ENCODE assay signal across 8 cellular contexts in the genomic region with DNA sequence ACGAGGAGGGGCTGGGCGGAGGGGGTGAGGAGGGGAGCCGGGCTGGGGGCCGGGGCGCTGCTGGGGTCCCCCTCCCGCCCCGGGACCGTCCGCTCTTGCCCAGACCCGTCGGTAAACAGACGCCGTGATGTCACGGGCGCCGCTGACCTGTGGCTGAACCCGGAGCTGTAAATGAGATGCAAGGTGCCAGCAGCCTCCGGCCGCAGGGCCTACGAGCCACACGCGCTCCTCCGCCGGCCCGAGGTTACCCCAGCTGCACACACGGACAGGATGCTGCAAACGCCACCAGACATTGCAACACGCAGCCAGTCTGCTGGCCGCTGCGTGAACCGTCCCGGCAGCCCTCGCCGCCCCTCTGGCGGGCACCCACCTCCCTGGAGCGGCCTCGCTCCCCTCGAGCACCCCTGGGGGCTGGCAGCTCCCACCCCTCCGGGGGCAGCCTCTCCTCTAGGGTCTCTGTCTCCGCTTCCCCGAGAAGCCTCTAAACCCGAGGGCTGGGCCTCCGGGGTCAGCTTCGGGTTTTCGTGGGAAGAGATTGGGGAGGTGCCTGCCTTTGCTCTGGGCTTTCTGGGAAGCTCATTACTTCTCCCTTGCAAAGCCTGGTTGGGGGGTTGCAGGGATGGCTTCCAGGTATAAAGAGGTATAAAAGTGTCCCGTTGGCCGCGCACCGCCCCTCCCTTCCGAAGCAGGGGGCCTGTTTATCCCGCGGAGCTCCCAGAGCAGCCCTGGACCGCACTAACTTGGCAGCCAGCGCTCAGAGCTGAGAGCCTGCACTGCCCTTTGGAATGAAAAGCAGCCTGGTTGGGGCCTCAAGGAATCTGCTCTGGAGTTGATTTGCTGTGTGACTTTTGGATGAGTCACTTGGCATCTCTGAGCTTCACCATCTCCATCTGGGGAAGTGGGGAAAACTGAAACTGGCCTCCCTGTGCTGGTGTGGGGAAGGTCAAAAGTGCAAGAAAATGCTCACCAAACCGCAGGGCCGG. TPM values are rescaled to one million over a fixed set of nuclear protein-coding genes. Genes with fewer than 3 reads are reported as not detected.
A peak's percentile ranks its signal among the peaks of the same experiment; 100 is the strongest.
DNase-seq lines count a peak whose midpoint lies in the region; ATAC-seq, FAIRE-seq and TF ChIP-seq lines count a peak whose summit lies in the region.

No MANE protein-coding gene starts in this region.

- peak overlapping the region; percentile 55 for H3K4me2 ChIP-seq in keratinocyte (ENCODE audit: control insufficient read depth, extremely low read depth, insufficient read depth, low read depth, low read length)

- in situ Hi-C loops in KBM-7 (cut with MboI; ENCODE audit: low pct_unique_long_range_greater_than_20kb, low sequenced_read_pairs), result no loop called here

- no peak overlapping the region for H2AFZ ChIP-seq in keratinocyte (ENCODE audit: control insufficient read depth, low read length)

- no peak overlapping the region for H3K27ac Mint-ChIP-seq in activated T-cell treated with anti-CD3 and anti-CD28 coated beads, Interleukin-2, amount 50 U/mL, for 24 hours
- peak overlapping the region; percentile 88 for H3K27ac Mint-ChIP-seq in central memory CD8-positive, alpha-beta T cell (ENCODE audit: low read depth)

- FAIRE-seq in keratinocyte (lab: Jason Lieb, UNC), result no peak

- H3K9me3 Mint-ChIP-seq in activated T-cell treated with anti-CD3 and anti-CD28 coated beads, Interleukin-2, amount 50 U/mL, for 24 hours, result no peaks in the 10 kb centered on the region
- no peaks in the 10 kb centered on the region for H3K9me3 Mint-ChIP-seq in central memory CD8-positive, alpha-beta T cell

- H3K27me3 Mint-ChIP-seq in activated T-cell treated with anti-CD3 and anti-CD28 coated beads, Interleukin-2, amount 50 U/mL, for 24 hours, result no peaks in the 10 kb centered on the region
- H3K27me3 Mint-ChIP-seq in central memory CD8-positive, alpha-beta T cell, result no peaks in the 10 kb centered on the region

- H3K9ac ChIP-seq in keratinocyte (ENCODE audit: control insufficient read depth, extremely low read depth, insufficient read depth, low read length) (peak overlapping the region; percentile 7), skeletal muscle tissue (ENCODE audit: low read depth in 1 of 3, low read length in 3 of 3) (peak overlapping the region; percentile 59 to 85 (median 75))

- H4K20me1 ChIP-seq in keratinocyte (ENCODE audit: control insufficient read depth, extremely low read depth, insufficient read depth, low read length), result no peaks in the 10 kb centered on the region

- peaks cover 10% of the 10 kb centered on the region for H3K4me1 ChIP-seq in keratinocyte (ENCODE audit: control insufficient read depth, extremely low read depth, insufficient read depth, low read length)
- peaks cover 88 to 96% (median 94%) of the 10 kb centered on the region in 3 donors for H3K4me1 ChIP-seq in skeletal muscle tissue (ENCODE audit: control insufficient read depth in 3 of 3, insufficient read depth in 3 of 3, low read length in 3 of 3)

- peak; percentile 62 for ATAC-seq in central memory CD8-positive, alpha-beta T cell (replicated peaks; ENCODE audit: extremely low read depth, poor library complexity, severe bottlenecking)

- no peak overlapping the region for H3K4me3 ChIP-seq in keratinocyte (ENCODE audit: control insufficient read depth in 2 of 3, extremely low read depth in 1 of 3, insufficient read depth in 2 of 3, low read depth in 1 of 3, low read length in 3 of 3)
- H3K4me3 ChIP-seq in skeletal muscle tissue (ENCODE audit: low read length in 3 of 3), result peak overlapping the region; percentile 30 to 69 (median 53)

- H3K79me2 ChIP-seq in keratinocyte (ENCODE audit: control insufficient read depth, insufficient read depth, low read length), result no peaks in the 10 kb centered on the region

- peaks cover 57% of the 10 kb centered on the region for H3K4me1 Mint-ChIP-seq in activated T-cell treated with anti-CD3 and anti-CD28 coated beads, Interleukin-2, amount 50 U/mL, for 24 hours (ENCODE audit: low read depth)
- H3K4me1 Mint-ChIP-seq in central memory CD8-positive, alpha-beta T cell, result peaks cover 46% of the 10 kb centered on the region

- H3K27me3 ChIP-seq in keratinocyte (ENCODE audit: control insufficient read depth, extremely low read depth, insufficient read depth, low read length), result peaks cover 6% of the 10 kb centered on the region
- no peaks in the 10 kb centered on the region for H3K27me3 ChIP-seq in skeletal muscle tissue (ENCODE audit: control insufficient read depth in 3 of 3, insufficient read depth in 3 of 3, low read length in 3 of 3)

- no peak overlapping the region for H3K27ac ChIP-seq in keratinocyte (ENCODE audit: control insufficient read depth, insufficient read depth, low read length)
- H3K27ac ChIP-seq in skeletal muscle tissue (ENCODE audit: low read depth, low read length), result peak overlapping the region; percentile 79

- H3K9me3 ChIP-seq in keratinocyte (ENCODE audit: control insufficient read depth, low read depth, low read length) (no peaks in the 10 kb centered on the region), skeletal muscle tissue (ENCODE audit: control insufficient read depth in 3 of 3, low read length in 3 of 3) (no peaks in the 10 kb centered on the region)

- dilution Hi-C loops in keratinocyte (cut with MboI; ENCODE audit: extremely low pct_ligation_motif_present, low sequenced_read_pairs), result no loop called here

- DNase-seq in activated T-cell treated with anti-CD3 and anti-CD28 coated beads, Interleukin-2, amount 50 U/mL, for 24 hours, result no peak
- DNase-seq in activated T-cell treated with anti-CD3 and anti-CD28 coated beads, Interleukin-2, amount 50 U/mL, for 1 hour, result no peak
- DNase-seq in NCI-H510A treated with DMSO at 0.1 percent for 48 hours (lab: John Stamatoyannopoulos, UW), result peak; percentile 56
- no peak for DNase-seq in central memory CD8-positive, alpha-beta T cell (ENCODE audit: low spot score in 2 of 2)
- no peak for DNase-seq in keratinocyte (ENCODE audit: low read depth, low spot score)
- DNase-seq in UCSD-AML1 (lab: John Stamatoyannopoulos, UW; ENCODE audit: unreplicated experiment), result no peak
- no peak for DNase-seq in KBM-7

- H3K9me1 ChIP-seq in keratinocyte (ENCODE audit: control insufficient read depth, extremely low read depth, insufficient read depth, low read length), result no peaks in the 10 kb centered on the region

- no peak for TF ChIP-seq CTCF in keratinocyte (optimal IDR thresholded peaks at IDR 0.05 in 1 of 3, IDR thresholded peaks at IDR 0.05 in 1 of 3, conservative IDR thresholded peaks at IDR 0.05 in 1 of 3; ENCODE audit: extremely low read depth in 1 of 3, insufficient read depth in 2 of 3, low read length in 3 of 3)

- peak overlapping the region; percentile 35 for H3K4me3 Mint-ChIP-seq in activated T-cell treated with anti-CD3 and anti-CD28 coated beads, Interleukin-2, amount 50 U/mL, for 24 hours
- peak overlapping the region; percentile 69 for H3K4me3 Mint-ChIP-seq in central memory CD8-positive, alpha-beta T cell

- H3K36me3 ChIP-seq in keratinocyte (ENCODE audit: control insufficient read depth in 2 of 2, extremely low read depth in 1 of 2, insufficient read depth in 2 of 2, low read length in 2 of 2), result no peaks in the 10 kb centered on the region
- peaks cover 0 to 10% (median 2%) of the 10 kb centered on the region in 3 donors for H3K36me3 ChIP-seq in skeletal muscle tissue (ENCODE audit: control insufficient read depth in 3 of 3, insufficient read depth in 3 of 3, low read length in 3 of 3)

- H3K36me3 Mint-ChIP-seq in activated T-cell treated with anti-CD3 and anti-CD28 coated beads, Interleukin-2, amount 50 U/mL, for 24 hours (ENCODE audit: low read depth), result peaks cover 40% of the 10 kb centered on the region
- H3K36me3 Mint-ChIP-seq in central memory CD8-positive, alpha-beta T cell (ENCODE audit: insufficient read depth), result peaks cover 18% of the 10 kb centered on the region

RNA-seq across cellular contexts. Expression of a gene that starts 21.9 kb away (rescaled TPM):
- polyA plus RNA-seq in keratinocyte, result 10.7 to 15.3 TPM (median 14.1 TPM) in 3 replicates
- 18.5 TPM for polyA plus RNA-seq in keratinocyte (2011; ENCODE audit: low read depth)
- polyA plus RNA-seq in keratinocyte (2011; cell fraction: cytosol; rRNA removed), result 6.6 and 7.5 TPM in 2 replicates
- 18.7 and 18.8 TPM in 2 replicates for polyA plus RNA-seq in keratinocyte (2011; cell fraction: nucleus; rRNA removed)
- polyA plus RNA-seq in keratinocyte (2012; ENCODE audit: low replicate concordance), result 16.1 and 20.2 TPM in 2 replicates
- 21.3 to 43.0 TPM (median 32.1 TPM) in 3 replicates for polyA minus RNA-seq in keratinocyte
- 12.5 TPM for polyA minus RNA-seq in keratinocyte (2011; cell fraction: cytosol; rRNA and poly(A)+ RNA removed)
- 11.9 and 16.2 TPM in 2 replicates for polyA minus RNA-seq in keratinocyte (2011; cell fraction: nucleus; rRNA and poly(A)+ RNA removed)
- total RNA-seq in skeletal muscle tissue, result 37.6 TPM

RNA-seq across cellular contexts. Expression of a gene that starts 47.8 kb away (rescaled TPM):
- not detected in 3 replicates for polyA plus RNA-seq in keratinocyte
- polyA plus RNA-seq in keratinocyte (2011; ENCODE audit: low read depth), result not detected
- polyA plus RNA-seq in keratinocyte (2011; cell fraction: cytosol; rRNA removed), result not detected in 2 replicates
- not detected in 2 replicates for polyA plus RNA-seq in keratinocyte (2011; cell fraction: nucleus; rRNA removed)
- polyA plus RNA-seq in keratinocyte (2012; ENCODE audit: low replicate concordance), result not detected in 2 replicates
- not detected in 3 replicates for polyA minus RNA-seq in keratinocyte
- not detected for polyA minus RNA-seq in keratinocyte (2011; cell fraction: cytosol; rRNA and poly(A)+ RNA removed)
- polyA minus RNA-seq in keratinocyte (2011; cell fraction: nucleus; rRNA and poly(A)+ RNA removed), result not detected in 2 replicates
- total RNA-seq in skeletal muscle tissue, result not detected

Comparison
In these comparisons a context has a peak if more than half of its experiments do, and no peak if none do; other contexts are left out.
1. H3K4me3 ChIP-seq: peak in skeletal muscle tissue (3 of 3); none in keratinocyte (0 of 3).